In genomic region chr11:35394941-35395340, GRCh38 we compare ENCODE assay signal across 36 cellular contexts. TPM values are rescaled to one million over a fixed set of nuclear protein-coding genes. Genes with fewer than 3 reads are reported as not detected.
"Had no signal": no experiment of that assay in that cellular context is flagged by ENCODE, and none has a peak within 500 bp of the region (broad histone marks: within the 10 kb centered on the region; RNA-seq: fewer than 3 reads in every experiment).

No MANE protein-coding gene starts in this region.

- H3K4me3 ChIP-seq: MG63 had no signal

- H3K27me3 ChIP-seq: MG63 had no signal

- H3K36me3 ChIP-seq: MG63 had no signal

- DNase-seq: Karpas-422, Kasumi-1, MG63, MV-4-11, NCI-H1048, NCI-H1092, NCI-H1092 treated with DMSO at 0.1 percent for 48 hours, NCI-H1105, NCI-H1105 treated with DMSO at 0.1 percent for 48 hours, NCI-H1417, NCI-H1417 treated with DMSO at 0.1 percent for 48 hours, NCI-H1436, NCI-H1436 treated with DMSO at 0.1 percent for 48 hours, NCI-H146, NCI-H1694, NCI-H1694 treated with DMSO at 0.1 percent for 48 hours, NCI-H187, NCI-H187 treated with DMSO at 0.1 percent for 48 hours, NCI-H1930, NCI-H2029, NCI-H2029 treated with DMSO at 0.1 percent for 48 hours, NCI-H2081, NCI-H2081 treated with DMSO at 0.1 percent for 48 hours, NCI-H2107, NCI-H2171, NCI-H2171 treated with DMSO at 0.1 percent for 48 hours, NCI-H2227 treated with DMSO at 0.1 percent for 48 hours, NCI-H226, NCI-H345, NCI-H446, NCI-H446 treated with DMSO at 0.1 percent for 48 hours, NCI-H510A, NCI-H510A treated with DMSO at 0.1 percent for 48 hours, NCI-H524 had no signal

RNA-seq across cellular contexts. Expression of gene SLC1A2, which starts 24.4 kb away (rescaled TPM):
- total RNA-seq: MCF 10A, NCI-H460 had no signal
